15 cellular contexts compared by ENCODE assay signal in the genomic region with DNA sequence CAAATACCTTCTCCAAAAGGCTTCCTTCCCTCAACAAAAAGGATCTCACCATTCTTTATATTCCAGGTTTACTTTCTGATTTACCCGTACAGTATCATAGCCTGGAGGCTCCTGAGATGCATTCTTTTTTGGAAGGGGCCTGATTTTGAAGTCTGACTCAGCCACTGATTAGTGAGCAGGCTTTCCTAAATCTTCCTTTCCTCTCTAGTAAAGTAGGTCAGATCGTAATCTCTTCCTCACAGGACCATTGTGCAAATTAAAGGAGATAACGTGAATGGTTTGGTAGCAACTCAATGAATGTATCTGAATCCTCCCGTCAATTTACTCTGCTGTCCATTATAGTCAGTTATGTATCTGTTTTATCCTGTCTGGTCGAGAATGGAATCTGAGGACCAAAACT.
DNase-seq lines count a peak whose midpoint lies in the region; ATAC-seq and TF ChIP-seq lines count a peak whose summit lies in the region.
"Had no signal": no experiment of that assay in that cellular context is flagged by ENCODE, and none has a peak within 500 bp of the region (broad histone marks: within the 10 kb centered on the region; RNA-seq: fewer than 3 reads in every experiment).

No MANE protein-coding gene starts in this region.

- DNase-seq in ELF-1 (ENCODE audit: low read depth, low spot score) (peak; percentile 3), trophoblast cell (peak; percentile 46 to 77), T-helper 9 cell (no peak)
- DNase-seq: 8988T; Calu3; CD8-positive, alpha-beta T cell; DMS79 treated with DMSO at 0.1 percent for 48 hours; HCEC 1CT had no signal

- H4K91ac ChIP-seq in trophoblast cell (ENCODE audit: low read depth, low read length), result no peak overlapping the region

- no CpG with 5 or more reads among the region's 5 CpGs for WGBS in trophoblast cell (ENCODE audit: extremely low coverage, insufficient coverage, insufficient read length)

- H3K27ac ChIP-seq in trophoblast cell (ENCODE audit: low read depth, low read length), result no peak overlapping the region
- H3K27ac ChIP-seq: BLaER1 treated with 17β-estradiol and CSF1 and Interleukin-3, amounts not matched to agents 10 nM and 100 nM; HL-60 had no signal

- H2AK5ac ChIP-seq in trophoblast cell (ENCODE audit: low read length), result no peak overlapping the region

- no peak overlapping the region for H2AFZ ChIP-seq in trophoblast cell (ENCODE audit: insufficient read depth, low read length, poor library complexity)
- H2AFZ ChIP-seq: GM23338 had no signal

- H3K18ac ChIP-seq in trophoblast cell (ENCODE audit: low read length), result no peak overlapping the region

- ATAC-seq in SK-N-SH treated with all-trans-retinoic acid at 6 μM for 48 hours, result no peak
- no peak for ATAC-seq in GM19328 (IDR thresholded peaks at IDR 0.05; ENCODE audit: unreplicated experiment)
- ATAC-seq in HG02870 (IDR thresholded peaks at IDR 0.05; ENCODE audit: unreplicated experiment), result no peak
- ATAC-seq: CD8-positive, alpha-beta T cell; GM23338 had no signal

- H3K23ac ChIP-seq in trophoblast cell (ENCODE audit: low read length), result no peak overlapping the region

- H4K12ac ChIP-seq in trophoblast cell (ENCODE audit: low read depth, low read length), result no peak overlapping the region

- no peak overlapping the region for H3K4me2 ChIP-seq in trophoblast cell (ENCODE audit: low read length)
- H3K4me2 ChIP-seq: BLaER1 treated with 17β-estradiol and CSF1 and Interleukin-3, amounts not matched to agents 10 nM and 100 nM; GM23338 had no signal

- no peaks in the 10 kb centered on the region for H3K9me3 ChIP-seq in trophoblast cell (ENCODE audit: insufficient read depth, low read depth, low read length)
- H3K9me3 ChIP-seq: BLaER1 treated with 17β-estradiol and CSF1 and Interleukin-3, amounts not matched to agents 10 nM and 100 nM had no signal

- no peak overlapping the region for H3K9ac ChIP-seq in trophoblast cell (ENCODE audit: low read length)
- H3K9ac ChIP-seq: BLaER1 treated with 17β-estradiol and CSF1 and Interleukin-3, amounts not matched to agents 10 nM and 100 nM had no signal

- H3K4me3 ChIP-seq in trophoblast cell (ENCODE audit: low read depth, low read length), result no peak overlapping the region
- H3K4me3 ChIP-seq: BLaER1 treated with 17β-estradiol and CSF1 and Interleukin-3, amounts not matched to agents 10 nM and 100 nM; GM23338 had no signal

- no peak overlapping the region for H2BK5ac ChIP-seq in trophoblast cell (ENCODE audit: low read depth, low read length, poor library complexity)

- no peaks in the 10 kb centered on the region for H3K27me3 ChIP-seq in trophoblast cell (ENCODE audit: insufficient read depth, low read length)
- H3K27me3 ChIP-seq: BLaER1 treated with 17β-estradiol and CSF1 and Interleukin-3, amounts not matched to agents 10 nM and 100 nM had no signal

- H3K79me1 ChIP-seq in trophoblast cell (ENCODE audit: low read length), result no peaks in the 10 kb centered on the region

- H2BK12ac ChIP-seq in trophoblast cell (ENCODE audit: low read length), result no peak overlapping the region

- H3K4ac ChIP-seq in trophoblast cell (ENCODE audit: low read depth, low read length), result no peak overlapping the region

- no peaks in the 10 kb centered on the region for H3K4me1 ChIP-seq in trophoblast cell (ENCODE audit: control insufficient read depth in 1 of 2, insufficient read depth in 2 of 2, low read length in 2 of 2)
- H3K4me1 ChIP-seq: BLaER1 treated with 17β-estradiol and CSF1 and Interleukin-3, amounts not matched to agents 10 nM and 100 nM had no signal

- no peak overlapping the region for H4K8ac ChIP-seq in trophoblast cell (ENCODE audit: low read depth, low read length)

- no peaks in the 10 kb centered on the region for H3K79me2 ChIP-seq in trophoblast cell (ENCODE audit: control insufficient read depth, insufficient read depth, low read length, poor library complexity)

- no peak overlapping the region for H2BK120ac ChIP-seq in trophoblast cell (ENCODE audit: insufficient read depth, low read length, poor library complexity)

- H3K14ac ChIP-seq in trophoblast cell (ENCODE audit: low read length), result no peak overlapping the region

- H3K36me3 ChIP-seq in trophoblast cell (ENCODE audit: control insufficient read depth in 1 of 2, insufficient read depth in 2 of 2, low read length in 2 of 2), result no peaks in the 10 kb centered on the region
- H3K36me3 ChIP-seq: BLaER1 treated with 17β-estradiol and CSF1 and Interleukin-3, amounts not matched to agents 10 nM and 100 nM had no signal

TF ChIP-seq in PFSK-1, 5 proteins besides CTCF, POLR2A, EP300 and RAD21:
- 0 out of 2 replicates have a peak, but pooled peaks have one; percentile 26 for TF ChIP-seq TAF1 (IDR thresholded peaks at IDR 0.05; ENCODE audit: borderline replicate concordance, insufficient read depth, low read length)
- TF ChIP-seq POLR2AphosphoS5 (IDR thresholded peaks at IDR 0.05; ENCODE audit: low read depth, low read length), result no peak

TF ChIP-seq in SK-N-SH treated with all-trans-retinoic acid at 6 μM for 48 hours, 23 proteins besides CTCF, POLR2A, EP300 and RAD21:
- TF ChIP-seq BACH2 (CRISPR knock-in tag; IDR thresholded peaks at IDR 0.05; ENCODE audit: borderline replicate concordance) (no peak), ZC3H10 (CRISPR knock-in tag; IDR thresholded peaks at IDR 0.05) (no peak), ISL1 (CRISPR knock-in tag; IDR thresholded peaks at IDR 0.05) (peak; percentile 42), SNAI2 (CRISPR knock-in tag; IDR thresholded peaks at IDR 0.05) (no peak)
